1 cellular context compared by ENCODE assay signal in the genomic region with DNA sequence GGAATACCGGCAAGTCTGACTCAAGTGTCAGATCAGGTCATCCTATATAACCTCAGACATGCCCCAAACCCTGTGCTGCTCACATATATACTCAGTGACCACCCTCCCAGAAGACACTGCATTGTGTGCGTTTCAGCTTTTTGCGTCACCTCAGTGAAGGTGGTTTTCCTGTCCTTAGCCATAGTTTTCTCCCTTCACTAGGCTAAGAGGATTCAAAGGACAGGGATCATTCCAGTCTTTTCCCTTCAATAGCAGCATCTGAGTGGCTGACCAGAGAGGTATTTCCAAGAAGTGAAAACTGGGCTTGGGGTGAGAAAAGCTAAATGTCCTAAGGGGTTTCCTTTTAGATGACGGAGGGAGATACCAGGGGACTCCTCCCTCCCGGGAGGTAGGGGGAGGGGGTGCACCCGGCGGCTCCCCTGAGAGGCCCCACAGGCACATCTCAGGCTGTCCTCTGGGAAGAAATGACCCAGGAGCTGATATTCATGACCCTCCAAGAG.
TF ChIP-seq lines count a peak whose summit lies in the region.

No MANE protein-coding gene starts in this region.

TF ChIP-seq in K562, 482 proteins besides CTCF, POLR2A, EP300 and RAD21 (continued from another document and continues in another):
- TF ChIP-seq ZNF197 (CRISPR knock-in tag; IDR thresholded peaks at IDR 0.05; ENCODE audit: low read depth) (peak; percentile 62; the same call in 1 of the 2 replicates), POLR2G (IDR thresholded peaks at IDR 0.05; ENCODE audit: low read depth, low read length) (0 out of 2 replicates have a peak, but pooled peaks have one; percentile 13), MTA1 (IDR thresholded peaks at IDR 0.05; ENCODE audit: borderline replicate concordance) (peak; percentile 34), NFATC3 (IDR thresholded peaks at IDR 0.05) (no peak), PKNOX1 (IDR thresholded peaks at IDR 0.05) (peak; percentile 17; the same call in 1 of the 2 replicates), ZNF699 (CRISPR knock-in tag; IDR thresholded peaks at IDR 0.05; ENCODE audit: insufficient replicate concordance) (no peak), STAT5A (IDR thresholded peaks at IDR 0.05; ENCODE audit: borderline replicate concordance, low read length) (no peak), SMARCE1 (IDR thresholded peaks at IDR 0.05) (no peak), MYC (IDR thresholded peaks at IDR 0.05; ENCODE audit: low read depth, low read length) (peak; percentile 43), MYC (CRISPR knock-in tag; IDR thresholded peaks at IDR 0.05; ENCODE audit: borderline replicate concordance, low read depth) (no peak), AFF1 (IDR thresholded peaks at IDR 0.05; ENCODE audit: low read depth in 1 of 2, partially characterized antibody in 2 of 2) (peak; percentile 32 to 36), ZNF586 (CRISPR knock-in tag; conservative IDR thresholded peaks at IDR 0.05) (no peak), GATA2 (CRISPR knock-in tag; IDR thresholded peaks at IDR 0.05) (peak; percentile 57; the same call in 1 of the 2 replicates), TSHZ1 (CRISPR knock-in tag; IDR thresholded peaks at IDR 0.05) (no peak), MAZ (CRISPR knock-in tag; conservative IDR thresholded peaks at IDR 0.05 in 1 of 2, IDR thresholded peaks at IDR 0.05 in 1 of 2) (peak in 1 of 2 experiments; percentile 75; a peak in 2 of 4 replicates), EP400 (IDR thresholded peaks at IDR 0.05) (peak; percentile 53), BHLHE40 (IDR thresholded peaks at IDR 0.05; ENCODE audit: low read length) (no peak), FOSL1 (tag; conservative IDR thresholded peaks at IDR 0.05) (no peak), VEZF1 (CRISPR knock-in tag; IDR thresholded peaks at IDR 0.05) (peak; percentile 83), SRF (CRISPR knock-in tag; IDR thresholded peaks at IDR 0.05) (no peak), TAF15 (IDR thresholded peaks at IDR 0.05; ENCODE audit: low read depth, low read length) (no peak), SMARCA4 (IDR thresholded peaks at IDR 0.05) (peak; percentile 34; the same call in 1 of the 2 replicates), FOXM1 (IDR thresholded peaks at IDR 0.05; ENCODE audit: low read depth) (no peak), FOXM1 (CRISPR knock-in tag; IDR thresholded peaks at IDR 0.05; ENCODE audit: low read depth) (no peak), ETV1 (tag; conservative IDR thresholded peaks at IDR 0.05; ENCODE audit: low read depth) (0 out of 2 replicates have a peak, but pooled peaks have one; percentile 9)
- TF ChIP-seq, protein P1, sequence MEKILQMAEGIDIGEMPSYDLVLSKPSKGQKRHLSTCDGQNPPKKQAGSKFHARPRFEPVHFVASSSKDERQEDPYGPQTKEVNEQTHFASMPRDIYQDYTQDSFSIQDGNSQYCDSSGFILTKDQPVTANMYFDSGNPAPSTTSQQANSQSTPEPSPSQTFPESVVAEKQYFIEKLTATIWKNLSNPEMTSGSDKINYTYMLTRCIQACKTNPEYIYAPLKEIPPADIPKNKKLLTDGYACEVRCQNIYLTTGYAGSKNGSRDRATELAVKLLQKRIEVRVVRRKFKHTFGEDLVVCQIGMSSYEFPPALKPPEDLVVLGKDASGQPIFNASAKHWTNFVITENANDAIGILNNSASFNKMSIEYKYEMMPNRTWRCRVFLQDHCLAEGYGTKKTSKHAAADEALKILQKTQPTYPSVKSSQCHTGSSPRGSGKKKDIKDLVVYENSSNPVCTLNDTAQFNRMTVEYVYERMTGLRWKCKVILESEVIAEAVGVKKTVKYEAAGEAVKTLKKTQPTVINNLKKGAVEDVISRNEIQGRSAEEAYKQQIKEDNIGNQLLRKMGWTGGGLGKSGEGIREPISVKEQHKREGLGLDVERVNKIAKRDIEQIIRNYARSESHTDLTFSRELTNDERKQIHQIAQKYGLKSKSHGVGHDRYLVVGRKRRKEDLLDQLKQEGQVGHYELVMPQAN (IDR thresholded peaks at IDR 0.05; ENCODE audit: borderline replicate concordance) = no peak
- TF ChIP-seq, protein P2, sequence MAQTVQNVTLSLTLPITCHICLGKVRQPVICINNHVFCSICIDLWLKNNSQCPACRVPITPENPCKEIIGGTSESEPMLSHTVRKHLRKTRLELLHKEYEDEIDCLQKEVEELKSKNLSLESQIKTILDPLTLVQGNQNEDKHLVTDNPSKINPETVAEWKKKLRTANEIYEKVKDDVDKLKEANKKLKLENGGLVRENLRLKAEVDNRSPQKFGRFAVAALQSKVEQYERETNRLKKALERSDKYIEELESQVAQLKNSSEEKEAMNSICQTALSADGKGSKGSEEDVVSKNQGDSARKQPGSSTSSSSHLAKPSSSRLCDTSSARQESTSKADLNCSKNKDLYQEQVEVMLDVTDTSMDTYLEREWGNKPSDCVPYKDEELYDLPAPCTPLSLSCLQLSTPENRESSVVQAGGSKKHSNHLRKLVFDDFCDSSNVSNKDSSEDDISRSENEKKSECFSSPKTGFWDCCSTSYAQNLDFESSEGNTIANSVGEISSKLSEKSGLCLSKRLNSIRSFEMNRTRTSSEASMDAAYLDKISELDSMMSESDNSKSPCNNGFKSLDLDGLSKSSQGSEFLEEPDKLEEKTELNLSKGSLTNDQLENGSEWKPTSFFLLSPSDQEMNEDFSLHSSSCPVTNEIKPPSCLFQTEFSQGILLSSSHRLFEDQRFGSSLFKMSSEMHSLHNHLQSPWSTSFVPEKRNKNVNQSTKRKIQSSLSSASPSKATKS (CRISPR knock-in tag; IDR thresholded peaks at IDR 0.05) = no peak
- TF ChIP-seq, protein P3, sequence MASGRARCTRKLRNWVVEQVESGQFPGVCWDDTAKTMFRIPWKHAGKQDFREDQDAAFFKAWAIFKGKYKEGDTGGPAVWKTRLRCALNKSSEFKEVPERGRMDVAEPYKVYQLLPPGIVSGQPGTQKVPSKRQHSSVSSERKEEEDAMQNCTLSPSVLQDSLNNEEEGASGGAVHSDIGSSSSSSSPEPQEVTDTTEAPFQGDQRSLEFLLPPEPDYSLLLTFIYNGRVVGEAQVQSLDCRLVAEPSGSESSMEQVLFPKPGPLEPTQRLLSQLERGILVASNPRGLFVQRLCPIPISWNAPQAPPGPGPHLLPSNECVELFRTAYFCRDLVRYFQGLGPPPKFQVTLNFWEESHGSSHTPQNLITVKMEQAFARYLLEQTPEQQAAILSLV (tag; IDR thresholded peaks at IDR 0.05) = peak; percentile 58; the same call in 1 of the 2 replicates
